ENCODE assay signal across 24 cellular contexts in the genomic region with DNA sequence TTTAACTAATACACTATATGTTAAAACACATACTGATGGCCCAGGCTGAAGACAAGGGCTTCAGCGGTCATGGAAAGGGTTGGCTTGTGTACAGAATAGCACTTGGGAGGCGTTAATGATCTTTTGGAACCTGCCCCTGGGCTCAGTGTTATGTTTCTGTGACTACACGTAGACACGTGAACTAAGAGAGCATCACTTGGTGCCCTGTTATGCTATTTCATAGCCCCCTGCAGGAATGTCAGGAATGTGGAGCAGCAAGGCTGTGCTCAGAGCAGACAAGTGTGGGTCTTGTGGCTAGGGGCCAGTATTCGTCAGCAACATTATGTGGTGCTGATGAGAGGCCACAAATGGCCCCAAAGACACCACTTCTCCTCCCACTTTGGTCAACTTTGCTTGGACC.
DNase-seq lines count a peak whose midpoint lies in the region; ATAC-seq, FAIRE-seq and TF ChIP-seq lines count a peak whose summit lies in the region.
"Had no signal": no experiment of that assay in that cellular context is flagged by ENCODE, and none has a peak within 500 bp of the region (broad histone marks: within the 10 kb centered on the region; RNA-seq: fewer than 3 reads in every experiment).

No MANE protein-coding gene starts in this region.

- ATAC-seq in right cardiac atrium (peak; percentile 68 to 70), heart right ventricle (no peak), HG03439 (IDR thresholded peaks at IDR 0.05; ENCODE audit: unreplicated experiment) (peak; percentile 7)
- ATAC-seq: effector memory CD8-positive, alpha-beta T cell; natural killer cell; psoas muscle had no signal

- DNase-seq in right cardiac atrium, result no peak
- no peak for DNase-seq in heart right ventricle
- no peak for DNase-seq in bronchial epithelial cell (ENCODE audit: low read depth)
- peak; percentile 20 to 33 for DNase-seq in thyroid gland
- no peak for DNase-seq in DMS114 treated with DMSO at 0.1 percent for 48 hours (lab: John Stamatoyannopoulos, UW; ENCODE audit: unreplicated experiment)
- no peak for DNase-seq in stimulated activated CD4-positive, alpha-beta T cell treated with anti-CD3 and anti-CD28 coated beads, Interleukin-2, amount 100 ng/mL, for 48 hours
- DNase-seq in SKM-1 treated with dmso at 0.1 percent for 144 hours (lab: John Stamatoyannopoulos, UW; ENCODE audit: unreplicated experiment), result no peak
- DNase-seq: activated CD4-positive, alpha-beta T cell treated with anti-CD3 and anti-CD28 coated beads, Interleukin-2, amount 10 ng/mL, durations not matched to agents 24 days and 14 days; activated CD8-positive, alpha-beta memory T cell treated with anti-CD3 and anti-CD28 coated beads, Interleukin-2, amount 50 U/mL, for 4 hours; activated gamma-delta T cell treated with Interleukin-2 at 50 U/mL for 16 hours; amygdala; effector memory CD8-positive, alpha-beta T cell; GM23248; kidney; MV-4-11; natural killer cell; NCI-H1930; NCI-H526 treated with DMSO at 0.1 percent for 48 hours; OCI-M1; psoas muscle; stimulated activated naive CD4-positive, alpha-beta T cell had no signal

- H3K36me3 ChIP-seq in heart right ventricle (no peaks in the 10 kb centered on the region), bronchial epithelial cell (ENCODE audit: control insufficient read depth, insufficient read depth, low read length) (no peaks in the 10 kb centered on the region), thyroid gland (no peaks in the 10 kb centered on the region)
- H3K36me3 ChIP-seq: BLaER1 had no signal

- no peak for TF ChIP-seq POLR2A in thyroid gland (IDR thresholded peaks at IDR 0.05)

- no peaks in the 10 kb centered on the region for H3K4me1 ChIP-seq in right cardiac atrium (ENCODE audit: control insufficient read depth, insufficient read depth, low read length)
- no peaks in the 10 kb centered on the region for H3K4me1 ChIP-seq in heart right ventricle
- no peaks in the 10 kb centered on the region for H3K4me1 ChIP-seq in thyroid gland
- H3K4me1 ChIP-seq: BLaER1, psoas muscle had no signal

- WGBS in right cardiac atrium, result 37% methylated on average over 5 of the region's 5 CpGs
- WGBS in heart right ventricle, 2 donors, result 25 to 49% methylated on average over 5 of the region's 5 CpGs
- 35 to 49% methylated on average over 5 of the region's 5 CpGs for WGBS in thyroid gland, 2 donors

- H3K4me3 ChIP-seq in right cardiac atrium (ENCODE audit: low read length) (no peak overlapping the region), heart right ventricle (no peak overlapping the region), bronchial epithelial cell (ENCODE audit: low read depth, low read length) (no peak overlapping the region), thyroid gland (replicated peaks in 1 of 3) (no peak overlapping the region)
- H3K4me3 ChIP-seq: BLaER1, GM23248, psoas muscle had no signal

- no peaks in the 10 kb centered on the region for H3K27me3 ChIP-seq in right cardiac atrium (ENCODE audit: control insufficient read depth, insufficient read depth)
- H3K27me3 ChIP-seq in heart right ventricle, result peaks cover 0 to 4% (median 0%) of the 10 kb centered on the region in 7 donors
- no peaks in the 10 kb centered on the region for H3K27me3 ChIP-seq in bronchial epithelial cell (ENCODE audit: control insufficient read depth, insufficient read depth, low read length)
- H3K27me3 ChIP-seq in thyroid gland, result no peaks in the 10 kb centered on the region
- H3K27me3 ChIP-seq: BLaER1 had no signal

- TF ChIP-seq CTCF in heart right ventricle (IDR thresholded peaks at IDR 0.05), result no peak
- no peak for TF ChIP-seq CTCF in bronchial epithelial cell (IDR thresholded peaks at IDR 0.05; ENCODE audit: insufficient read depth, low read length, severe bottlenecking)
- TF ChIP-seq CTCF in thyroid gland (IDR thresholded peaks at IDR 0.05), result no peak

- H3K9me3 ChIP-seq in right cardiac atrium (ENCODE audit: control insufficient read depth, low read length), result no peaks in the 10 kb centered on the region
- H3K9me3 ChIP-seq in heart right ventricle, result peaks cover 0 to 1% (median 0%) of the 10 kb centered on the region in 11 donors
- no peaks in the 10 kb centered on the region for H3K9me3 ChIP-seq in thyroid gland
- H3K9me3 ChIP-seq: psoas muscle had no signal

- FAIRE-seq in bronchial epithelial cell (lab: Jason Lieb, UNC), result peak; percentile 43
- FAIRE-seq: kidney had no signal

- intact Hi-C loops in right cardiac atrium (cut with DNase I) (no loop called here), heart right ventricle (cut with DNase I) (no loop called here), thyroid gland (cut with DNase I) (no loop called here)

- H3K27ac ChIP-seq in right cardiac atrium (ENCODE audit: low read length) (no peak overlapping the region), heart right ventricle (no peak overlapping the region), thyroid gland (no peak overlapping the region)
- H3K27ac ChIP-seq: 22Rv1, BLaER1, GM23248, psoas muscle had no signal

Comparison
In these comparisons a context has a peak if more than half of its experiments do, and no peak if none do; other contexts are left out.
1. ATAC-seq: peak in right cardiac atrium (2 of 2) and HG03439 (single experiment); none in heart right ventricle (0 of 8).
2. DNase-seq: peak in thyroid gland (2 of 2); none in right cardiac atrium (0 of 3), heart right ventricle (0 of 2), bronchial epithelial cell (single experiment), DMS114 treated with DMSO at 0.1 percent for 48 hours (single experiment), stimulated activated CD4-positive, alpha-beta T cell treated with anti-CD3 and anti-CD28 coated beads, Interleukin-2, amount 100 ng/mL, for 48 hours (0 of 2) and SKM-1 treated with dmso at 0.1 percent for 144 hours (single experiment).